Comparison of ENCODE assay signal across 1 cellular context in the genomic region with DNA sequence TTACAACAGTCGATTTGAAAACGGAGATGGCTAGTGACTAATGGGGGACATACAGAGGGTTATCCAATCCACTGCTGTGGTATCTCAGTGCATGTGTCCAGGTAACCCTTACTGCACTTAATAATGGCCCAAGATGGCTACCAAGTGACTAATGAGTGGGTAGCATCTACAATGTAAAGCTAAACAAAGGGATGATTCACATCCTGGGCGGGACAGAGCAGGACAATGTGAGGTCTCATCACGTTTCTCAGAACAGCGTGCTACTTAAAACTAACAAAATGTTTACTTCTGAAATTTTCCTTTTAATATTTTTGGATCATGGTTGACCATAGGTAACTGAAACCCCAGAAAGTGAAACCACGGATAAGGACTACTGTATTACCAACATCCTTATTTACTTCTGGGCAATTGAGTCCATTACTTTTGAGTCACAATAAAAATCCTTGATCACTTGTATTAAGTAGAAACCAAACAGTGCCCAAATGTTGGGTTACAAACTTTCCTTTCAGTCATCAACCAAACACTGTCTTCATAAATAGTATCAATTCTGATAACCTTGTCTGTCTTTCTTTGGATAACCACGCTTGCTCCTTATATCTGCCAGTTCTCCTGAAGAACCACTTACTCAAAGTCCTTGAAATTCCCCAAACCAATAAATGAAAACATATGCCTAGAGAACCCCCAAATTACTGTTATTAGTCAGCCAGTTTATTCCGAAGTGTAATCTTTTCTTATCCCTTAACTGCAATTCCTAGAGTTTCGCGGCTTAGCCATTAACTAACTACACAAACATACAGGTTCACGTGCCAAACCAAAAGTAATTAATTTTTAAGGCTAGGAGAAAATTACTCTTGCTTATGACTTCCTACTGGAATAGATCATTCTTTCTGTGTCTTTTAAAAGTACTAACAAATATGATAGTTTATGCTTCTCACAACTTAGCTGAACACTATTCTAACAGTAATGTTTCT.
TF ChIP-seq lines count a peak whose summit lies in the region.

No MANE protein-coding gene starts in this region.

TF ChIP-seq in HEK293, 187 proteins besides CTCF, POLR2A, EP300 and RAD21 (continued from another document):
- TF ChIP-seq, protein P1, sequence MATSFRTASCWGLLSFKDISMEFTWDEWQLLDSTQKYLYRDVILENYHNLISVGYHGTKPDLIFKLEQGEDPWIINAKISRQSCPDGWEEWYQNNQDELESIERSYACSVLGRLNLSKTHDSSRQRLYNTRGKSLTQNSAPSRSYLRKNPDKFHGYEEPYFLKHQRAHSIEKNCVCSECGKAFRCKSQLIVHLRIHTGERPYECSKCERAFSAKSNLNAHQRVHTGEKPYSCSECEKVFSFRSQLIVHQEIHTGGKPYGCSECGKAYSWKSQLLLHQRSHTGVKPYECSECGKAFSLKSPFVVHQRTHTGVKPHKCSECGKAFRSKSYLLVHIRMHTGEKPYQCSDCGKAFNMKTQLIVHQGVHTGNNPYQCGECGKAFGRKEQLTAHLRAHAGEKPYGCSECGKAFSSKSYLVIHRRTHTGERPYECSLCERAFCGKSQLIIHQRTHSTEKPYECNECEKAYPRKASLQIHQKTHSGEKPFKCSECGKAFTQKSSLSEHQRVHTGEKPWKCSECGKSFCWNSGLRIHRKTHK (tag by site-specific recombination; IDR thresholded peaks at IDR 0.05), result no peak
- TF ChIP-seq ZNF558 (tag by site-specific recombination; IDR thresholded peaks at IDR 0.05) (no peak), ZNF184 (tag by site-specific recombination; IDR thresholded peaks at IDR 0.05) (no peak), ZNF626 (tag by site-specific recombination; IDR thresholded peaks at IDR 0.05) (no peak), ZNF10 (tag by site-specific recombination; IDR thresholded peaks at IDR 0.05) (no peak), SP7 (tag by site-specific recombination; IDR thresholded peaks at IDR 0.05) (peak; percentile 26; the same call in 1 of the 2 replicates), ZNF214 (tag by site-specific recombination; IDR thresholded peaks at IDR 0.05; ENCODE audit: borderline replicate concordance) (no peak), YY1 (tag by site-specific recombination; IDR thresholded peaks at IDR 0.05) (no peak), MYNN (tag by site-specific recombination; IDR thresholded peaks at IDR 0.05; ENCODE audit: borderline replicate concordance) (no peak), ZNF292 (tag by site-specific recombination; IDR thresholded peaks at IDR 0.05; ENCODE audit: borderline replicate concordance, low read depth) (no peak)
- TF ChIP-seq, protein P2, sequence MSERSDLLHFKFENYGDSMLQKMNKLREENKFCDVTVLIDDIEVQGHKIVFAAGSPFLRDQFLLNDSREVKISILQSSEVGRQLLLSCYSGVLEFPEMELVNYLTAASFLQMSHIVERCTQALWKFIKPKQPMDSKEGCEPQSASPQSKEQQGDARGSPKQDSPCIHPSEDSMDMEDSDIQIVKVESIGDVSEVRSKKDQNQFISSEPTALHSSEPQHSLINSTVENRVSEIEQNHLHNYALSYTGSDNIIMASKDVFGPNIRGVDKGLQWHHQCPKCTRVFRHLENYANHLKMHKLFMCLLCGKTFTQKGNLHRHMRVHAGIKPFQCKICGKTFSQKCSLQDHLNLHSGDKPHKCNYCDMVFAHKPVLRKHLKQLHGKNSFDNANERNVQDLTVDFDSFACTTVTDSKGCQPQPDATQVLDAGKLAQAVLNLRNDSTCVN (tag by site-specific recombination; optimal IDR thresholded peaks at IDR 0.05), result no peak
- TF ChIP-seq, protein P3, sequence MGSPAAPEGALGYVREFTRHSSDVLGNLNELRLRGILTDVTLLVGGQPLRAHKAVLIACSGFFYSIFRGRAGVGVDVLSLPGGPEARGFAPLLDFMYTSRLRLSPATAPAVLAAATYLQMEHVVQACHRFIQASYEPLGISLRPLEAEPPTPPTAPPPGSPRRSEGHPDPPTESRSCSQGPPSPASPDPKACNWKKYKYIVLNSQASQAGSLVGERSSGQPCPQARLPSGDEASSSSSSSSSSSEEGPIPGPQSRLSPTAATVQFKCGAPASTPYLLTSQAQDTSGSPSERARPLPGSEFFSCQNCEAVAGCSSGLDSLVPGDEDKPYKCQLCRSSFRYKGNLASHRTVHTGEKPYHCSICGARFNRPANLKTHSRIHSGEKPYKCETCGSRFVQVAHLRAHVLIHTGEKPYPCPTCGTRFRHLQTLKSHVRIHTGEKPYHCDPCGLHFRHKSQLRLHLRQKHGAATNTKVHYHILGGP (tag by site-specific recombination; IDR thresholded peaks at IDR 0.05), result peak; percentile 70; the same call in 1 of the 2 replicates
